In genomic region chr2:88016948-88017779, GRCh38 we compare ENCODE assay signal across 7 cellular contexts. TPM values are rescaled to one million over a fixed set of nuclear protein-coding genes. Genes with fewer than 3 reads are reported as not detected.
DNase-seq lines count a peak whose midpoint lies in the region; ATAC-seq, FAIRE-seq and TF ChIP-seq lines count a peak whose summit lies in the region.

No MANE protein-coding gene starts in this region.

- peak overlapping the region; percentile 88 for H3K9ac ChIP-seq in SK-N-MC (ENCODE audit: insufficient read length)

- TF ChIP-seq CTCF in GM13977 (IDR thresholded peaks at IDR 0.05; ENCODE audit: extremely low read depth, insufficient read depth, missing control alignments) (no peak), mesothelial cell of epicardium (IDR thresholded peaks at IDR 0.05; ENCODE audit: unreplicated experiment) (no peak)

- H3K36me3 Mint-ChIP-seq in mesothelial cell of epicardium: no peaks in the 10 kb centered on the region

- no peaks in the 10 kb centered on the region for H3K9me3 Mint-ChIP-seq in mesothelial cell of epicardium

- peak; percentile 65 for DNase-seq in GM13977 (ENCODE audit: low spot score)
- DNase-seq in KBM-7: peak; percentile 59
- no peak for DNase-seq in SK-N-MC (ENCODE audit: low read depth, low spot score)
- no peak for DNase-seq in mesothelial cell of epicardium (ENCODE audit: low spot score in 2 of 2, unreplicated experiment in 2 of 2)
- peak; percentile 26 for DNase-seq in urothelium cell line (ENCODE audit: low spot score)

- H3K4me1 ChIP-seq in ectodermal cell (ENCODE audit: control insufficient read depth, insufficient read depth, low read length): peaks cover 4% of the 10 kb centered on the region

- H3K36me3 ChIP-seq in SK-N-MC (ENCODE audit: insufficient read depth, low read length) (no peaks in the 10 kb centered on the region), ectodermal cell (ENCODE audit: control insufficient read depth, insufficient read depth, low read length) (no peaks in the 10 kb centered on the region)

- peak overlapping the region; percentile 95 for H3K4me3 Mint-ChIP-seq in mesothelial cell of epicardium

- H3K9me3 ChIP-seq in SK-N-MC (ENCODE audit: low read depth, low read length) (no peaks in the 10 kb centered on the region), ectodermal cell (ENCODE audit: control insufficient read depth, low read length) (no peaks in the 10 kb centered on the region)

- peak; percentile 60 for ATAC-seq in GM21825 (IDR thresholded peaks at IDR 0.05; ENCODE audit: unreplicated experiment)

- no peak overlapping the region; the same call in 1 of the 2 replicates for H3K27ac ChIP-seq in SK-N-MC
- H3K27ac ChIP-seq in ectodermal cell (ENCODE audit: insufficient read depth, low read depth, low read length, poor library complexity, severe bottlenecking): peak overlapping the region; percentile 99

- H3K4me1 Mint-ChIP-seq in mesothelial cell of epicardium: peaks cover 18% of the 10 kb centered on the region

- H3K4me3 ChIP-seq in SK-N-MC (peak overlapping the region; percentile 76), ectodermal cell (ENCODE audit: insufficient read depth, low read depth, low read length) (peak overlapping the region; percentile 82)

- in situ Hi-C loops in GM13977 (cut with MboI; ENCODE audit: low pct_unique_long_range_greater_than_20kb, low sequenced_read_pairs, unreplicated experiment) (no loop called here), KBM-7 (cut with MboI; ENCODE audit: low pct_unique_long_range_greater_than_20kb, low sequenced_read_pairs) (no loop called here)

- H3K27ac Mint-ChIP-seq in mesothelial cell of epicardium: peak overlapping the region; percentile 100

- peaks cover 4% of the 10 kb centered on the region for H3K27me3 ChIP-seq in ectodermal cell (ENCODE audit: control insufficient read depth, insufficient read depth, low read length, poor library complexity, severe bottlenecking)

- no peak for FAIRE-seq in urothelium cell line (lab: Jason Lieb, UNC)

- no peaks in the 10 kb centered on the region for H3K27me3 Mint-ChIP-seq in mesothelial cell of epicardium (ENCODE audit: low read depth)

- WGBS in ectodermal cell, 2 experiments: 20 to 22% methylated on average over 47 of the region's 47 CpGs

RNA-seq across cellular contexts. Expression of gene RNU2-63P, which starts 0.8 kb away (rescaled TPM):
- 10.8 TPM for polyA plus RNA-seq in ectodermal cell (2013, experiment 1 of 4)
- polyA plus RNA-seq in ectodermal cell (2013, experiment 2 of 4): 4.0 TPM
- 17.8 TPM for polyA plus RNA-seq in ectodermal cell (2013, experiment 3 of 4)
- polyA plus RNA-seq in ectodermal cell (2013, experiment 4 of 4): 20.3 TPM
- 10.0 to 14.8 TPM (median 13.0 TPM) in 3 replicates for total RNA-seq in mesothelial cell of epicardium

RNA-seq across cellular contexts. Expression of gene KRCC1, which starts 38.4 kb away (rescaled TPM):
- 18.6 TPM for polyA plus RNA-seq in ectodermal cell (2013, experiment 1 of 4)
- polyA plus RNA-seq in ectodermal cell (2013, experiment 2 of 4): 19.7 TPM
- 17.6 TPM for polyA plus RNA-seq in ectodermal cell (2013, experiment 3 of 4)
- polyA plus RNA-seq in ectodermal cell (2013, experiment 4 of 4): 19.0 TPM
- 17.0 to 20.7 TPM (median 19.6 TPM) in 3 replicates for total RNA-seq in mesothelial cell of epicardium

RNA-seq across cellular contexts. Expression of gene SMYD1, which starts 50.5 kb away (rescaled TPM):
- polyA plus RNA-seq in ectodermal cell (2013, experiment 1 of 4): not detected
- not detected for polyA plus RNA-seq in ectodermal cell (2013, experiment 2 of 4)
- polyA plus RNA-seq in ectodermal cell (2013, experiment 3 of 4): not detected
- not detected for polyA plus RNA-seq in ectodermal cell (2013, experiment 4 of 4)
- total RNA-seq in mesothelial cell of epicardium: not detected in 3 replicates

Comparison
In these comparisons a context has a peak if more than half of its experiments do, and no peak if none do; other contexts are left out.
1. DNase-seq: peak in GM13977 (single experiment), KBM-7 (single experiment) and urothelium cell line (single experiment); none in SK-N-MC (single experiment) and mesothelial cell of epicardium (0 of 2).